In the genomic region with DNA sequence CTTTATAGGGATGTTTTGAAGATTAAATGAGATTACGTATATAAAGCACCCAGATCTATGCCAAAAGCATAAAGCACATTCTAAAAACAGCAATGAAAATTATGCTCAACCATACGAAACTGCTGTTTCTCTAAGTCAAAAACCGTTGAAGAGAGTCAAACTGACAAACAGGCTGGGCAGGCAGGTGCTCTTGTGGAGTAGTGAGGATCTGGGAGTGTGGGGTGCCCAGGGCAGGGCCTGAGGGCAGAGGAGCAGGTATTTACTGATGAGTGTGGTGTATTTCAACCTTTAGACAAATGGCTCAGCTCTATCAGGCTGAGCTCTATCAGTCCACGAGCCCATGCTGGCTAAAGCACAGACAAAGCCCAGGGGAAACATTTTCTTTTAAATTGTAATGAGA, we compare ENCODE assay signal across 27 cellular contexts. TPM values are rescaled to one million over a fixed set of nuclear protein-coding genes. Genes with fewer than 3 reads are reported as not detected.
A peak's percentile ranks its signal among the peaks of the same experiment; 100 is the strongest.
DNase-seq lines count a peak whose midpoint lies in the region; ATAC-seq and FAIRE-seq lines count a peak whose summit lies in the region.
"Had no signal": no experiment of that assay in that cellular context is flagged by ENCODE, and none has a peak within 500 bp of the region (broad histone marks: within the 10 kb centered on the region; RNA-seq: fewer than 3 reads in every experiment).

No MANE protein-coding gene starts in this region.

- peaks cover 37% of the 10 kb centered on the region for H3K36me3 Mint-ChIP-seq in T-helper 2 cell treated with Interferon-gamma antibody and Interleukin-4, amounts not matched to agents 5 μg/mL and 100 μg/mL, for 36 hours (ENCODE audit: low read depth)
- H3K36me3 Mint-ChIP-seq in stimulated activated effector memory CD8-positive, alpha-beta T cell treated with anti-CD3 and anti-CD28 coated beads, Interleukin-12 subunit alpha, Interleukin-12 subunit beta, amount 100 ng/mL, for 72 hours = peaks cover 63% of the 10 kb centered on the region

- peaks cover 2% of the 10 kb centered on the region for H3K4me1 Mint-ChIP-seq in T-helper 2 cell treated with Interferon-gamma antibody and Interleukin-4, amounts not matched to agents 5 μg/mL and 100 μg/mL, for 36 hours (ENCODE audit: low read depth)
- peaks cover 9% of the 10 kb centered on the region for H3K4me1 Mint-ChIP-seq in stimulated activated effector memory CD8-positive, alpha-beta T cell treated with anti-CD3 and anti-CD28 coated beads, Interleukin-12 subunit alpha, Interleukin-12 subunit beta, amount 100 ng/mL, for 72 hours
- H3K4me1 Mint-ChIP-seq: stimulated activated naive B cell treated with anti-CD40 and anti-IgM and Interleukin-4, amounts not matched to agents 10 μg/mL and 1 μg/mL and 100 μg/mL, for 72 hours had no signal

- H3K4me3 Mint-ChIP-seq in T-helper 2 cell treated with Interferon-gamma antibody and Interleukin-4, amounts not matched to agents 5 μg/mL and 100 μg/mL, for 36 hours = no peak overlapping the region
- no peak overlapping the region for H3K4me3 Mint-ChIP-seq in stimulated activated effector memory CD8-positive, alpha-beta T cell treated with anti-CD3 and anti-CD28 coated beads, Interleukin-12 subunit alpha, Interleukin-12 subunit beta, amount 100 ng/mL, for 72 hours
- H3K4me3 Mint-ChIP-seq: activated naive CD8-positive, alpha-beta T cell treated with anti-CD3 and anti-CD28 coated beads, Interleukin-2, amount 50 U/mL, for 24 hours; effector memory CD8-positive, alpha-beta T cell; stimulated activated naive B cell treated with anti-CD40 and anti-IgM and Interleukin-4, amounts not matched to agents 10 μg/mL and 1 μg/mL and 100 μg/mL, for 72 hours had no signal

- no peak for FAIRE-seq in urothelium cell line (lab: Jason Lieb, UNC)
- FAIRE-seq: D721Med, HTR-8/SVneo had no signal

- ATAC-seq in left lobe of liver (peak; percentile 43), GM18858 (IDR thresholded peaks at IDR 0.05; ENCODE audit: unreplicated experiment) (no peak)
- ATAC-seq in stimulated activated effector memory CD8-positive, alpha-beta T cell treated with anti-CD3 and anti-CD28 coated beads, Interleukin-12 subunit alpha, Interleukin-12 subunit beta, amount 100 ng/mL, for 72 hours = no peak
- ATAC-seq: activated naive CD8-positive, alpha-beta T cell treated with anti-CD3 and anti-CD28 coated beads, Interleukin-2, amount 50 U/mL, for 24 hours; effector memory CD8-positive, alpha-beta T cell; Panc1; stimulated activated naive B cell treated with anti-CD40 and anti-IgM and Interleukin-4, amounts not matched to agents 10 μg/mL and 1 μg/mL and 100 μg/mL, for 72 hours; upper lobe of right lung had no signal

- H3K9me3 Mint-ChIP-seq in T-helper 2 cell treated with Interferon-gamma antibody and Interleukin-4, amounts not matched to agents 5 μg/mL and 100 μg/mL, for 36 hours = no peaks in the 10 kb centered on the region
- no peaks in the 10 kb centered on the region for H3K9me3 Mint-ChIP-seq in stimulated activated effector memory CD8-positive, alpha-beta T cell treated with anti-CD3 and anti-CD28 coated beads, Interleukin-12 subunit alpha, Interleukin-12 subunit beta, amount 100 ng/mL, for 72 hours
- H3K9me3 Mint-ChIP-seq: activated naive CD8-positive, alpha-beta T cell treated with anti-CD3 and anti-CD28 coated beads, Interleukin-2, amount 50 U/mL, for 24 hours; effector memory CD8-positive, alpha-beta T cell; stimulated activated naive B cell treated with anti-CD40 and anti-IgM and Interleukin-4, amounts not matched to agents 10 μg/mL and 1 μg/mL and 100 μg/mL, for 72 hours had no signal

- no peak for DNase-seq in T-helper 2 cell treated with Interferon-gamma antibody and Interleukin-4, amounts not matched to agents 5 μg/mL and 100 μg/mL, for 36 hours (ENCODE audit: low spot score)
- DNase-seq in T-helper 2 cell (no peak), NCI-H69 (lab: John Stamatoyannopoulos, UW) (peak; percentile 27), left lobe of liver (ENCODE audit: low spot score) (no peak), urothelium cell line (ENCODE audit: low spot score) (no peak), SW 1271 (lab: John Stamatoyannopoulos, UW) (no peak)
- no peak for DNase-seq in stimulated activated effector memory CD8-positive, alpha-beta T cell treated with anti-CD3 and anti-CD28 coated beads, Interleukin-12 subunit alpha, Interleukin-12 subunit beta, amount 100 ng/mL, for 72 hours (ENCODE audit: low spot score in 2 of 2)
- DNase-seq: activated CD4-positive, alpha-beta T cell treated with anti-CD3 and anti-CD28 coated beads for 4 hours; activated gamma-delta T cell; activated naive CD8-positive, alpha-beta T cell treated with anti-CD3 and anti-CD28 coated beads, Interleukin-2, amount 50 U/mL, for 24 hours; central memory CD4-positive, alpha-beta T cell; effector memory CD8-positive, alpha-beta T cell; KBM-7; NCI-H1105 treated with DMSO at 0.1 percent for 48 hours; NCI-H187 treated with DMSO at 0.1 percent for 48 hours; NCI-H524; posterior cingulate gyrus; SHP77; sigmoid colon; stimulated activated CD4-positive, alpha-beta T cell treated with anti-CD3 and anti-CD28 coated beads, Interleukin-15, amount 100 ng/mL, for 24 hours; stimulated activated naive B cell treated with anti-CD40 and anti-IgM and Interleukin-4, amounts not matched to agents 10 μg/mL and 1 μg/mL and 100 μg/mL, for 72 hours; upper lobe of right lung; WERI-Rb-1 had no signal

- peak overlapping the region; percentile 17 for H3K27ac Mint-ChIP-seq in T-helper 2 cell treated with Interferon-gamma antibody and Interleukin-4, amounts not matched to agents 5 μg/mL and 100 μg/mL, for 36 hours
- peak overlapping the region; percentile 67 for H3K27ac Mint-ChIP-seq in stimulated activated effector memory CD8-positive, alpha-beta T cell treated with anti-CD3 and anti-CD28 coated beads, Interleukin-12 subunit alpha, Interleukin-12 subunit beta, amount 100 ng/mL, for 72 hours
- H3K27ac Mint-ChIP-seq: activated naive CD8-positive, alpha-beta T cell treated with anti-CD3 and anti-CD28 coated beads, Interleukin-2, amount 50 U/mL, for 24 hours; stimulated activated naive B cell treated with anti-CD40 and anti-IgM and Interleukin-4, amounts not matched to agents 10 μg/mL and 1 μg/mL and 100 μg/mL, for 72 hours had no signal

- H3K27me3 Mint-ChIP-seq in T-helper 2 cell treated with Interferon-gamma antibody and Interleukin-4, amounts not matched to agents 5 μg/mL and 100 μg/mL, for 36 hours (ENCODE audit: low read depth) = no peaks in the 10 kb centered on the region
- H3K27me3 Mint-ChIP-seq: activated naive CD8-positive, alpha-beta T cell treated with anti-CD3 and anti-CD28 coated beads, Interleukin-2, amount 50 U/mL, for 24 hours; effector memory CD8-positive, alpha-beta T cell; stimulated activated naive B cell treated with anti-CD40 and anti-IgM and Interleukin-4, amounts not matched to agents 10 μg/mL and 1 μg/mL and 100 μg/mL, for 72 hours had no signal

RNA-seq across cellular contexts. Expression of gene RELL1, which starts 40.4 kb away (rescaled TPM):
- 3.9 TPM for total RNA-seq in left lobe of liver
